ENCODE assay signal across 15 cellular contexts in genomic region chr3:146532406-146532805, GRCh38.
"Had no signal": no experiment of that assay in that cellular context is flagged by ENCODE, and none has a peak within 500 bp of the region (broad histone marks: within the 10 kb centered on the region; RNA-seq: fewer than 3 reads in every experiment).

No MANE protein-coding gene starts in this region.

- H3K9me3 ChIP-seq: heart right ventricle, ovary, upper lobe of right lung had no signal

- H3K27me3 ChIP-seq: foreskin keratinocyte, heart right ventricle, ovary, upper lobe of right lung had no signal

- H3K4me3 Mint-ChIP-seq: activated CD8-positive, alpha-beta memory T cell treated with anti-CD3 and anti-CD28 coated beads, Interleukin-2, amount 10 ng/mL, durations not matched to agents 7 days and 5 days; activated naive CD8-positive, alpha-beta T cell treated with anti-CD3 and anti-CD28 coated beads for 36 hours; activated T-cell treated with anti-CD3 and anti-CD28 coated beads, Interleukin-2, amount 50 U/mL, for 24 hours; stimulated activated naive CD8-positive, alpha-beta T cell treated with anti-CD3 and anti-CD28 coated beads, Interleukin-15, Interleukin-2, amounts not matched to agents 100 ng/mL and 50 ng/mL, for 24 hours; T-helper 2 cell treated with Interferon-gamma antibody and Interleukin-4, amounts not matched to agents 5 μg/mL and 100 μg/mL, for 36 hours had no signal

- H3K36me3 ChIP-seq: ovary had no signal

- H3K27ac Mint-ChIP-seq: activated CD8-positive, alpha-beta memory T cell treated with anti-CD3 and anti-CD28 coated beads, Interleukin-2, amount 10 ng/mL, durations not matched to agents 7 days and 5 days; activated naive CD8-positive, alpha-beta T cell treated with anti-CD3 and anti-CD28 coated beads for 36 hours; activated T-cell treated with anti-CD3 and anti-CD28 coated beads, Interleukin-2, amount 50 U/mL, for 24 hours; stimulated activated naive CD8-positive, alpha-beta T cell treated with anti-CD3 and anti-CD28 coated beads, Interleukin-15, Interleukin-2, amounts not matched to agents 100 ng/mL and 50 ng/mL, for 24 hours; T-helper 2 cell treated with Interferon-gamma antibody and Interleukin-4, amounts not matched to agents 5 μg/mL and 100 μg/mL, for 36 hours had no signal

- H3K27ac ChIP-seq: foreskin keratinocyte, heart right ventricle, ovary, upper lobe of right lung had no signal

- H3K27me3 Mint-ChIP-seq: activated CD8-positive, alpha-beta memory T cell treated with anti-CD3 and anti-CD28 coated beads, Interleukin-2, amount 10 ng/mL, durations not matched to agents 7 days and 5 days; activated naive CD8-positive, alpha-beta T cell treated with anti-CD3 and anti-CD28 coated beads for 36 hours; activated T-cell treated with anti-CD3 and anti-CD28 coated beads, Interleukin-2, amount 50 U/mL, for 24 hours; stimulated activated naive CD8-positive, alpha-beta T cell treated with anti-CD3 and anti-CD28 coated beads, Interleukin-15, Interleukin-2, amounts not matched to agents 100 ng/mL and 50 ng/mL, for 24 hours had no signal

- H3K4me1 ChIP-seq: foreskin keratinocyte had no signal

- ATAC-seq: activated CD4-positive, CD25-positive, alpha-beta regulatory T cell treated with anti-CD3 and anti-CD28 coated beads, Interleukin-2, amount 50 U/mL, for 24 hours; activated CD8-positive, alpha-beta memory T cell treated with anti-CD3 and anti-CD28 coated beads, Interleukin-2, amount 10 ng/mL, durations not matched to agents 7 days and 5 days; foreskin keratinocyte; heart right ventricle; upper lobe of right lung had no signal

- H3K9me3 Mint-ChIP-seq: activated naive CD8-positive, alpha-beta T cell treated with anti-CD3 and anti-CD28 coated beads for 36 hours; activated T-cell treated with anti-CD3 and anti-CD28 coated beads, Interleukin-2, amount 50 U/mL, for 24 hours; stimulated activated naive CD8-positive, alpha-beta T cell treated with anti-CD3 and anti-CD28 coated beads, Interleukin-15, Interleukin-2, amounts not matched to agents 100 ng/mL and 50 ng/mL, for 24 hours; T-helper 2 cell treated with Interferon-gamma antibody and Interleukin-4, amounts not matched to agents 5 μg/mL and 100 μg/mL, for 36 hours had no signal

- DNase-seq: activated CD4-positive, alpha-beta T cell treated with anti-CD3 and anti-CD28 coated beads, Interleukin-2, amount 50 U/mL, for 48 hours; activated CD8-positive, alpha-beta memory T cell treated with anti-CD3 and anti-CD28 coated beads, Interleukin-2, amount 10 ng/mL, durations not matched to agents 7 days and 5 days; activated gamma-delta T cell treated with Interleukin-2 at 50 U/mL for 16 hours; activated naive CD8-positive, alpha-beta T cell treated with anti-CD3 and anti-CD28 coated beads for 36 hours; activated T-cell treated with anti-CD3 and anti-CD28 coated beads, Interleukin-2, amount 50 U/mL, for 24 hours; anterior cingulate cortex; foreskin keratinocyte; heart right ventricle; ovary; stimulated activated CD4-positive, alpha-beta T cell treated with anti-CD3 and anti-CD28 coated beads, Interleukin-4, amount 100 ng/mL, for 1 hour; stimulated activated CD8-positive, alpha-beta memory T cell treated with anti-CD3 and anti-CD28 coated beads, Interleukin-4, amount 100 ng/mL, for 48 hours; upper lobe of right lung had no signal

- H3K4me3 ChIP-seq: heart right ventricle, ovary, upper lobe of right lung had no signal
